In the genomic region with DNA sequence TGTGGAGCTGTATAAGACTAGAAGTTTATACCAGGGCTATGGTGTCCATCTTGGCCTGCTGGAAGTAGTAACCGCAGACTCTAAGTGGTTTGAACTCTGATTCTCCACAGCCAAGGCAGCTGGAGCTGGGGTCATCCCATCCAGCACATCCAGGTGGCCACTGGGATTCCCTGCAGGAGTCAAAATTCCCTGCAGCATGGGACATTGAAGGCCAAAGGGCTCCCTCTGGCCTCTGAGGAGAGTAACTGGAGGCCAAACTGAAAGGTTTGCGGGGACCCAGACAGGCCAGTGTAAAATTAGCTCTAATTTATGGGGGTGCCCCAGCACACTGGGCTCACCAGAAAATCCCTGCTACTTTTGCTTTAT, we compare ENCODE assay signal across 1 cellular context.
TF ChIP-seq lines count a peak whose summit lies in the region.

No MANE protein-coding gene starts in this region.

TF ChIP-seq in SK-N-SH treated with all-trans-retinoic acid at 6 μM for 48 hours, 23 proteins besides CTCF, POLR2A, EP300 and RAD21 (continued from another document):
- TF ChIP-seq, protein P1, sequence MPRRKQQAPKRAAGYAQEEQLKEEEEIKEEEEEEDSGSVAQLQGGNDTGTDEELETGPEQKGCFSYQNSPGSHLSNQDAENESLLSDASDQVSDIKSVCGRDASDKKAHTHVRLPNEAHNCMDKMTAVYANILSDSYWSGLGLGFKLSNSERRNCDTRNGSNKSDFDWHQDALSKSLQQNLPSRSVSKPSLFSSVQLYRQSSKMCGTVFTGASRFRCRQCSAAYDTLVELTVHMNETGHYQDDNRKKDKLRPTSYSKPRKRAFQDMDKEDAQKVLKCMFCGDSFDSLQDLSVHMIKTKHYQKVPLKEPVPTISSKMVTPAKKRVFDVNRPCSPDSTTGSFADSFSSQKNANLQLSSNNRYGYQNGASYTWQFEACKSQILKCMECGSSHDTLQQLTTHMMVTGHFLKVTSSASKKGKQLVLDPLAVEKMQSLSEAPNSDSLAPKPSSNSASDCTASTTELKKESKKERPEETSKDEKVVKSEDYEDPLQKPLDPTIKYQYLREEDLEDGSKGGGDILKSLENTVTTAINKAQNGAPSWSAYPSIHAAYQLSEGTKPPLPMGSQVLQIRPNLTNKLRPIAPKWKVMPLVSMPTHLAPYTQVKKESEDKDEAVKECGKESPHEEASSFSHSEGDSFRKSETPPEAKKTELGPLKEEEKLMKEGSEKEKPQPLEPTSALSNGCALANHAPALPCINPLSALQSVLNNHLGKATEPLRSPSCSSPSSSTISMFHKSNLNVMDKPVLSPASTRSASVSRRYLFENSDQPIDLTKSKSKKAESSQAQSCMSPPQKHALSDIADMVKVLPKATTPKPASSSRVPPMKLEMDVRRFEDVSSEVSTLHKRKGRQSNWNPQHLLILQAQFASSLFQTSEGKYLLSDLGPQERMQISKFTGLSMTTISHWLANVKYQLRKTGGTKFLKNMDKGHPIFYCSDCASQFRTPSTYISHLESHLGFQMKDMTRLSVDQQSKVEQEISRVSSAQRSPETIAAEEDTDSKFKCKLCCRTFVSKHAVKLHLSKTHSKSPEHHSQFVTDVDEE (CRISPR knock-in tag; IDR thresholded peaks at IDR 0.05), result no peak
- TF ChIP-seq ZNF70 (CRISPR knock-in tag; IDR thresholded peaks at IDR 0.05) (no peak), SNAI2 (CRISPR knock-in tag; IDR thresholded peaks at IDR 0.05) (no peak), ZC3H10 (CRISPR knock-in tag; IDR thresholded peaks at IDR 0.05) (no peak)
